ENCODE assay signal across 9 cellular contexts in genomic region chr15:36434160-36434559, GRCh38.
"Had no signal": no experiment of that assay in that cellular context is flagged by ENCODE, and none has a peak within 500 bp of the region (broad histone marks: within the 10 kb centered on the region; RNA-seq: fewer than 3 reads in every experiment).

No MANE protein-coding gene starts in this region.

- H2AFZ ChIP-seq: GM23338 had no signal

- FAIRE-seq: H1, HepG2, K562 had no signal

- H3K9me3 ChIP-seq: HAP-1 had no signal

- DNase-seq: H7, Kasumi-1, KG1 had no signal

- H3K36me3 ChIP-seq: HAP-1 had no signal

- ATAC-seq: GM23338, HepG2, K562 had no signal

- H3K4me2 ChIP-seq: GM23338 had no signal

- H3K27ac ChIP-seq: HL-60 had no signal

- H3K4me3 ChIP-seq: GM23338, HAP-1, K562 had no signal
